In the genomic region with DNA sequence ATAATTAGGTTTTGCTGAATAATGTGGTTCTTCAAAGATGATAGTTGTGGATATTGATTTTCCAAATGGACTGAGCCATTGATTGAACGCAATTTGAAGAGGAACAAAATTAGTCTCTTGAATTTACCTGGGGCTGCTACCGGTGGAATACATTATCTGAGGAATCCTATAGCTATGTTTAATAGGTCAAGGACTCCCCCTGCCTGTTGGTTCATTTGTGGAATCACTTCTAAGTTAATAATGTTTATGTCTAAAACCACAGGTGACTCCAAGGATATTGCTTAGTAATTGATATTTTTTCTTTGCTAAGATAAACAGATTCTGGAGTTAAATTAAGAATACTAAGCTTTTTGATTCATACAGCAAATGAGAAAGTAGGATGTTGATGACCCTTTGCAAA, we compare ENCODE assay signal across 1 cellular context.
TF ChIP-seq lines count a peak whose summit lies in the region.

No MANE protein-coding gene starts in this region.

TF ChIP-seq in GM12878, 131 proteins besides CTCF, POLR2A, EP300 and RAD21 (continued from another document):
- TF ChIP-seq, protein P1, sequence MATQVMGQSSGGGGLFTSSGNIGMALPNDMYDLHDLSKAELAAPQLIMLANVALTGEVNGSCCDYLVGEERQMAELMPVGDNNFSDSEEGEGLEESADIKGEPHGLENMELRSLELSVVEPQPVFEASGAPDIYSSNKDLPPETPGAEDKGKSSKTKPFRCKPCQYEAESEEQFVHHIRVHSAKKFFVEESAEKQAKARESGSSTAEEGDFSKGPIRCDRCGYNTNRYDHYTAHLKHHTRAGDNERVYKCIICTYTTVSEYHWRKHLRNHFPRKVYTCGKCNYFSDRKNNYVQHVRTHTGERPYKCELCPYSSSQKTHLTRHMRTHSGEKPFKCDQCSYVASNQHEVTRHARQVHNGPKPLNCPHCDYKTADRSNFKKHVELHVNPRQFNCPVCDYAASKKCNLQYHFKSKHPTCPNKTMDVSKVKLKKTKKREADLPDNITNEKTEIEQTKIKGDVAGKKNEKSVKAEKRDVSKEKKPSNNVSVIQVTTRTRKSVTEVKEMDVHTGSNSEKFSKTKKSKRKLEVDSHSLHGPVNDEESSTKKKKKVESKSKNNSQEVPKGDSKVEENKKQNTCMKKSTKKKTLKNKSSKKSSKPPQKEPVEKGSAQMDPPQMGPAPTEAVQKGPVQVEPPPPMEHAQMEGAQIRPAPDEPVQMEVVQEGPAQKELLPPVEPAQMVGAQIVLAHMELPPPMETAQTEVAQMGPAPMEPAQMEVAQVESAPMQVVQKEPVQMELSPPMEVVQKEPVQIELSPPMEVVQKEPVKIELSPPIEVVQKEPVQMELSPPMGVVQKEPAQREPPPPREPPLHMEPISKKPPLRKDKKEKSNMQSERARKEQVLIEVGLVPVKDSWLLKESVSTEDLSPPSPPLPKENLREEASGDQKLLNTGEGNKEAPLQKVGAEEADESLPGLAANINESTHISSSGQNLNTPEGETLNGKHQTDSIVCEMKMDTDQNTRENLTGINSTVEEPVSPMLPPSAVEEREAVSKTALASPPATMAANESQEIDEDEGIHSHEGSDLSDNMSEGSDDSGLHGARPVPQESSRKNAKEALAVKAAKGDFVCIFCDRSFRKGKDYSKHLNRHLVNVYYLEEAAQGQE (IDR thresholded peaks at IDR 0.05; ENCODE audit: low read depth, low read length) = no peak
- TF ChIP-seq STAT1 (conservative IDR thresholded peaks at IDR 0.05) (no peak), SMAD1 (IDR thresholded peaks at IDR 0.05; ENCODE audit: low read depth, partially characterized antibody) (no peak), IKZF1 (conservative IDR thresholded peaks at IDR 0.05) (no peak), TAF1 (IDR thresholded peaks at IDR 0.05; ENCODE audit: borderline replicate concordance, low read depth, low read length) (no peak)
